Comparison of ENCODE assay signal across 14 cellular contexts in the genomic region with DNA sequence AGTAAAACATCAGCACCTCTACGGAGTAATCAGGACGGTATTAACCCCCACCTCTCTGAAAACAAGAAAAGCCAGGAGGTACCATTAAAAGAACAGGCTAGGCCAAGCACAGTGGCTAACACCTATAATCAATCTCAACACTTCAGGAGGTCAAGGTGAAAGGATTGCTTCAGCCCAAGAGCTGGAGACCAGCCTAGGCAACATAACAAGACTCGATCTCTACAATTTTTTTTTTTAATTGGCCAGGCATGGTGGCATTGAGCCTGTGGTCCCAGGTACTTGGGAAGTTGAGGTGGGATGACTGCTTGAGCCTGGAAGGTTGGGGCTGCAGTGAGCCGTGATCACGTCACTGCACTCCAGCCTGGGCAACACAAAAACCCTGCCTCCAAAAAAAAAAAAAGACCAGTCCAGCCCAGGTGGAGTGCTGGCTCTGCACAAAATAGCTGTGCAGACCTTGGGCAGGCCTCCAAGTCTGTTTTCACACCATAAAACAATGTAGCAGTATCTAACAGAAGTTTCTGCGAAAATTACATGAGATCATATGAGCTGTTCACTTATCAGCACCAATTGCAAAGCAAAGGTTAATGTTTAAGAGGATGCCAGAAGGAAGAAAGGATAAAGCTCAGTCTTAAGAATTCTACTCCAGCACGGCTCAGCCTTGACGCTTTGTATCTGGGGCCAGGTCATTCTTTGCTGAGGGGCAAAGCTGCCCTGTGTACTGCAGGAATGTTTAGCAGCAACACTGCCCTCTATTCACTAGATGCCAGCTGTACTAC. TPM values are rescaled to one million over a fixed set of nuclear protein-coding genes. Genes with fewer than 3 reads are reported as not detected.
DNase-seq lines count a peak whose midpoint lies in the region; ATAC-seq and TF ChIP-seq lines count a peak whose summit lies in the region.
"Had no signal": no experiment of that assay in that cellular context is flagged by ENCODE, and none has a peak within 500 bp of the region (broad histone marks: within the 10 kb centered on the region; RNA-seq: fewer than 3 reads in every experiment).

No MANE protein-coding gene starts in this region.

- H3K4me1 Mint-ChIP-seq in immature natural killer cell = no peaks in the 10 kb centered on the region
- H3K4me1 Mint-ChIP-seq: CD4-positive, alpha-beta memory T cell had no signal

- H3K9me3 ChIP-seq in iPS-20b (ENCODE audit: insufficient read depth, low read depth, low read length) (no peaks in the 10 kb centered on the region), parathyroid adenoma (ENCODE audit: control insufficient read depth, low read length) (no peaks in the 10 kb centered on the region)

- H3K79me2 ChIP-seq in parathyroid adenoma = no peaks in the 10 kb centered on the region

- H3K4me3 ChIP-seq in iPS-20b (ENCODE audit: low read length) (no peak overlapping the region), parathyroid adenoma (ENCODE audit: low read depth, low read length) (peak overlapping the region; percentile 4)

- peak overlapping the region; percentile 44 for H3K4me2 ChIP-seq in parathyroid adenoma (ENCODE audit: low read length)

- in situ Hi-C loops in G401 (cut with HindIII; ENCODE audit: low sequenced_read_pairs) = no loop called here

- peak overlapping the region; percentile 1 for H3K27ac ChIP-seq in iPS-20b (ENCODE audit: low read length)
- H3K27ac ChIP-seq in parathyroid adenoma = peak overlapping the region; percentile 51

- DNase-seq in G401 (ENCODE audit: low spot score) (peak; percentile 76), amniotic epithelial cell (ENCODE audit: low read depth) (peak; percentile 44), immature natural killer cell (no peak), ecto neural progenitor cell (ENCODE audit: low spot score) (no peak), NOMO-1 treated with dmso at 0.1 percent for 144 hours (lab: John Stamatoyannopoulos, UW; ENCODE audit: unreplicated experiment) (no peak)
- DNase-seq: activated CD4-positive, alpha-beta T cell treated with anti-CD3 and anti-CD28 coated beads, Interleukin-2, amount 50 U/mL, for 4 hours; CD4-positive, alpha-beta memory T cell; effector memory CD4-positive, alpha-beta T cell; hippocampal formation; NCI-H69 had no signal

- H3K36me3 ChIP-seq in iPS-20b (ENCODE audit: insufficient read depth, low read depth, low read length) (peaks cover 8% of the 10 kb centered on the region), parathyroid adenoma (ENCODE audit: control insufficient read depth, insufficient read depth, low read length) (no peaks in the 10 kb centered on the region)

- no peak overlapping the region for H3K4me3 Mint-ChIP-seq in immature natural killer cell
- H3K4me3 Mint-ChIP-seq: activated naive CD4-positive, alpha-beta T cell treated with anti-CD3 and anti-CD28 coated beads, Interleukin-2, amount 50 U/mL, for 24 hours had no signal

- no peak for ATAC-seq in GM21825 (IDR thresholded peaks at IDR 0.05; ENCODE audit: unreplicated experiment)

- H3K4me1 ChIP-seq in iPS-20b (ENCODE audit: insufficient read depth, low read length) (peaks cover 7% of the 10 kb centered on the region), parathyroid adenoma (peaks cover 5% of the 10 kb centered on the region)

- H3K9ac ChIP-seq in iPS-20b (ENCODE audit: low read depth, low read length) = peak overlapping the region; percentile 32; the same call in 1 of the 2 replicates
- H3K9ac ChIP-seq in parathyroid adenoma = no peak overlapping the region

- H3K36me3 Mint-ChIP-seq in immature natural killer cell = peaks cover 0 to 7% (median 0%) of the 10 kb centered on the region in 3 donors
- H3K36me3 Mint-ChIP-seq: activated naive CD4-positive, alpha-beta T cell treated with anti-CD3 and anti-CD28 coated beads, Interleukin-2, amount 50 U/mL, for 24 hours; CD4-positive, alpha-beta memory T cell had no signal

- H3K9me3 Mint-ChIP-seq in immature natural killer cell = no peaks in the 10 kb centered on the region
- H3K9me3 Mint-ChIP-seq: activated naive CD4-positive, alpha-beta T cell treated with anti-CD3 and anti-CD28 coated beads, Interleukin-2, amount 50 U/mL, for 24 hours; CD4-positive, alpha-beta memory T cell had no signal

- H3K27me3 ChIP-seq in iPS-20b (ENCODE audit: insufficient read depth, low read length) = no peaks in the 10 kb centered on the region
- H3K27me3 ChIP-seq in parathyroid adenoma (ENCODE audit: control insufficient read depth, insufficient read depth, low read length) = no peaks in the 10 kb centered on the region

- TF ChIP-seq CTCF in parathyroid adenoma (IDR thresholded peaks at IDR 0.05) = no peak

- H2AFZ ChIP-seq in parathyroid adenoma = peak overlapping the region; percentile 33

- H3K27me3 Mint-ChIP-seq in immature natural killer cell (ENCODE audit: low read depth in 3 of 3) = peaks cover 0 to 7% (median 4%) of the 10 kb centered on the region in 3 donors
- H3K27me3 Mint-ChIP-seq: activated naive CD4-positive, alpha-beta T cell treated with anti-CD3 and anti-CD28 coated beads, Interleukin-2, amount 50 U/mL, for 24 hours; CD4-positive, alpha-beta memory T cell had no signal

- H3K27ac Mint-ChIP-seq in immature natural killer cell = no peak overlapping the region
- H3K27ac Mint-ChIP-seq: activated naive CD4-positive, alpha-beta T cell treated with anti-CD3 and anti-CD28 coated beads, Interleukin-2, amount 50 U/mL, for 24 hours had no signal

RNA-seq across cellular contexts. Expression of a gene that starts 14.8 kb away (rescaled TPM):
- 119 and 129 TPM in 2 replicates for total RNA-seq in G401 (2014; rRNA removed; shearing (Covaris generic))
- 1 to 10 TPM; 2.7 to 7.5 (median 4.9) TPM for polyA plus RNA-seq in immature natural killer cell

Comparison
In these comparisons a context has a peak if more than half of its experiments do, and no peak if none do; other contexts are left out.
1. DNase-seq: peak in G401 (single experiment) and amniotic epithelial cell (single experiment); none in immature natural killer cell (0 of 3), ecto neural progenitor cell (single experiment) and NOMO-1 treated with dmso at 0.1 percent for 144 hours (single experiment).